Comparison of ENCODE assay signal across 8 cellular contexts in genomic region chr11:86202013-86202336, GRCh38. TPM values are rescaled to one million over a fixed set of nuclear protein-coding genes. Genes with fewer than 3 reads are reported as not detected.
DNase-seq lines count a peak whose midpoint lies in the region; ATAC-seq and TF ChIP-seq lines count a peak whose summit lies in the region.

No MANE protein-coding gene starts in this region.

- TF ChIP-seq POLR2A in gastroesophageal sphincter (IDR thresholded peaks at IDR 0.05): no peak

- no peaks in the 10 kb centered on the region for H3K27me3 ChIP-seq in CD4-positive, alpha-beta T cell (ENCODE audit: control insufficient read depth, insufficient read depth, low read length)
- H3K27me3 ChIP-seq in gastroesophageal sphincter (no peaks in the 10 kb centered on the region), thymus (ENCODE audit: control insufficient read depth, insufficient read depth) (no peaks in the 10 kb centered on the region)

- H3K27me3 Mint-ChIP-seq in CD4-positive, alpha-beta T cell: no peaks in the 10 kb centered on the region

- peak; percentile 71 for ATAC-seq in CD4-positive, alpha-beta T cell (ENCODE audit: poor library complexity)
- ATAC-seq in GM21786 (IDR thresholded peaks at IDR 0.05; ENCODE audit: unreplicated experiment) (peak; percentile 36), gastroesophageal sphincter (no peak)

- H3K4me1 Mint-ChIP-seq in CD4-positive, alpha-beta T cell (ENCODE audit: low read depth): no peaks in the 10 kb centered on the region

- no peak for DNase-seq in CD4-positive, alpha-beta T cell
- DNase-seq in NCI-H69 (lab: John Stamatoyannopoulos, UW) (peak; percentile 51), occipital lobe (lab: John Stamatoyannopoulos, UW) (no peak), ureter (ENCODE audit: low spot score) (no peak)
- DNase-seq in activated CD4-positive, alpha-beta T cell treated with anti-CD3 and anti-CD28 coated beads, Interleukin-2, amount 50 U/mL, for 48 hours: no peak

- intact Hi-C loops in CD4-positive, alpha-beta T cell (cut with DNase I, micrococcal nuclease): no loop called here

- CTCF ChIA-PET in CD4-positive, alpha-beta T cell (lab: Charles Lee): interaction anchor here (0.9 to 2.8 kb wide), 5 partner anchors 9 to 160 kb away, joined by 4 to 16 read pairs (median 4); partner anchors contain the start of gene PICALM

- no peak overlapping the region for H3K27ac Mint-ChIP-seq in CD4-positive, alpha-beta T cell

- H3K4me3 ChIP-seq in gastroesophageal sphincter (peak overlapping the region; percentile 2 to 37), thymus (ENCODE audit: low read length) (peak overlapping the region; percentile 37)

- H3K4me1 ChIP-seq in gastroesophageal sphincter (peaks cover 0 to 30% (median 3%) of the 10 kb centered on the region in 3 donors), thymus (ENCODE audit: control insufficient read depth, insufficient read depth, low read length) (no peaks in the 10 kb centered on the region)

- no peak for TF ChIP-seq EP300 in gastroesophageal sphincter (IDR thresholded peaks at IDR 0.05)

- no peaks in the 10 kb centered on the region for H3K9me3 Mint-ChIP-seq in CD4-positive, alpha-beta T cell

- H3K36me3 Mint-ChIP-seq in CD4-positive, alpha-beta T cell (ENCODE audit: low read depth): no peaks in the 10 kb centered on the region

- H3K9me3 ChIP-seq in CD4-positive, alpha-beta T cell (ENCODE audit: control insufficient read depth, low read length): no peaks in the 10 kb centered on the region
- no peaks in the 10 kb centered on the region for H3K9me3 ChIP-seq in gastroesophageal sphincter
- no peaks in the 10 kb centered on the region for H3K9me3 ChIP-seq in thymus (ENCODE audit: control insufficient read depth)

- no peaks in the 10 kb centered on the region for H3K36me3 ChIP-seq in gastroesophageal sphincter
- no peaks in the 10 kb centered on the region for H3K36me3 ChIP-seq in thymus (ENCODE audit: control insufficient read depth, insufficient read depth)

- H3K4me3 Mint-ChIP-seq in CD4-positive, alpha-beta T cell: no peak overlapping the region

- TF ChIP-seq CTCF in CD4-positive, alpha-beta T cell (IDR thresholded peaks at IDR 0.05): no peak
- no peak for TF ChIP-seq CTCF in gastroesophageal sphincter (IDR thresholded peaks at IDR 0.05)

- POLR2A ChIA-PET in CD4-positive, alpha-beta T cell (lab: Charles Lee): interaction anchor here (0.7 to 2.6 kb wide), 6 partner anchors 8 to 574 kb away, joined by 3 to 18 read pairs (median 5); partner anchors contain the start of genes CCDC83, HIKESHI, PICALM and TMEM126B

- H3K27ac ChIP-seq in CD4-positive, alpha-beta T cell (ENCODE audit: low read depth, low read length): no peak overlapping the region
- H3K27ac ChIP-seq in gastroesophageal sphincter (peak overlapping the region in 2 of 4 donors; percentile 25 to 48), thymus (ENCODE audit: low read depth) (no peak overlapping the region)

RNA-seq across cellular contexts. Expression of gene EED, which starts 42.6 kb away (rescaled TPM):
- 10 to 100 TPM; 32.1 to 35.4 TPM for total RNA-seq in CD4-positive, alpha-beta T cell
- total RNA-seq in gastroesophageal sphincter (10 to 100 TPM; 11.7 to 27.1 (median 16.6) TPM), occipital lobe (23.1 TPM), ureter (26.7 TPM)
- polyA plus RNA-seq in thymus: 32.1 TPM
